In genomic region chr7:90229728-90230127, GRCh38 we compare ENCODE assay signal across 20 cellular contexts. TPM values are rescaled to one million over a fixed set of nuclear protein-coding genes. Genes with fewer than 3 reads are reported as not detected.
"Had no signal": no experiment of that assay in that cellular context is flagged by ENCODE, and none has a peak within 500 bp of the region (broad histone marks: within the 10 kb centered on the region; RNA-seq: fewer than 3 reads in every experiment).

No MANE protein-coding gene starts in this region.

- H3K36me3 Mint-ChIP-seq: activated naive CD8-positive, alpha-beta T cell; brain; naive thymus-derived CD8-positive, alpha-beta T cell had no signal

- H3K27me3 ChIP-seq: right atrium auricular region had no signal

- H3K27ac Mint-ChIP-seq: activated CD4-positive, alpha-beta T cell treated with anti-CD3 and anti-CD28 coated beads, Interleukin-2, amount 10 ng/mL, durations not matched to agents 24 days and 14 days; activated CD8-positive, alpha-beta T cell treated with anti-CD3 and anti-CD28 coated beads, Interleukin-2, amount 10 ng/mL, durations not matched to agents 7 days and 5 days; activated naive CD8-positive, alpha-beta T cell; activated T-cell treated with anti-CD3 and anti-CD28 coated beads, Interleukin-2, amount 50 U/mL, for 72 hours; naive thymus-derived CD8-positive, alpha-beta T cell; stimulated activated naive CD8-positive, alpha-beta T cell treated with anti-CD3 and anti-CD28 coated beads, Interleukin-15, Interleukin-2, amounts not matched to agents 100 ng/mL and 50 ng/mL, for 24 hours; T-helper 17 cell had no signal

- ATAC-seq: activated CD8-positive, alpha-beta T cell treated with anti-CD3 and anti-CD28 coated beads, Interleukin-2, amount 10 ng/mL, durations not matched to agents 7 days and 5 days; activated T-cell treated with anti-CD3 and anti-CD28 coated beads, Interleukin-2, amount 50 U/mL, for 72 hours; naive thymus-derived CD8-positive, alpha-beta T cell; T-helper 17 cell had no signal

- H3K4me1 ChIP-seq: right atrium auricular region had no signal

- H3K27ac ChIP-seq: right atrium auricular region, skin epidermis, thoracic aorta had no signal

- H3K9me3 ChIP-seq: right atrium auricular region, thoracic aorta had no signal

- H3K4me3 ChIP-seq: right atrium auricular region, skin epidermis, thoracic aorta had no signal

- H3K27me3 Mint-ChIP-seq: brain had no signal

- H3K9me3 Mint-ChIP-seq: activated CD4-positive, alpha-beta T cell treated with anti-CD3 and anti-CD28 coated beads, Interleukin-2, amount 10 ng/mL, durations not matched to agents 24 days and 14 days; activated T-cell treated with anti-CD3 and anti-CD28 coated beads, Interleukin-2, amount 50 U/mL, for 72 hours; brain; central memory CD8-positive, alpha-beta T cell; naive thymus-derived CD8-positive, alpha-beta T cell; stimulated activated naive CD8-positive, alpha-beta T cell treated with anti-CD3 and anti-CD28 coated beads, Interleukin-15, Interleukin-2, amounts not matched to agents 100 ng/mL and 50 ng/mL, for 24 hours had no signal

- H3K4me1 Mint-ChIP-seq: activated CD4-positive, alpha-beta T cell treated with anti-CD3 and anti-CD28 coated beads, Interleukin-2, amount 10 ng/mL, durations not matched to agents 24 days and 14 days; central memory CD8-positive, alpha-beta T cell; naive thymus-derived CD8-positive, alpha-beta T cell; T-helper 17 cell had no signal

- DNase-seq: activated CD4-positive, alpha-beta T cell treated with anti-CD3 and anti-CD28 coated beads, Interleukin-2, amount 10 ng/mL, durations not matched to agents 24 days and 14 days; activated CD4-positive, CD25-positive, alpha-beta regulatory T cell; activated CD8-positive, alpha-beta memory T cell treated with anti-CD3 and anti-CD28 coated beads, Interleukin-2, amount 50 U/mL, for 4 hours; activated CD8-positive, alpha-beta T cell treated with anti-CD3 and anti-CD28 coated beads, Interleukin-2, amount 10 ng/mL, durations not matched to agents 7 days and 5 days; activated gamma-delta T cell; activated T-cell treated with anti-CD3 and anti-CD28 coated beads, Interleukin-2, amount 50 U/mL, for 72 hours; amniotic stem cell; effector memory CD4-positive, alpha-beta T cell; foreskin fibroblast; midbrain; naive thymus-derived CD8-positive, alpha-beta T cell; posterior cingulate gyrus; T-helper 17 cell had no signal

- H3K4me3 Mint-ChIP-seq: activated CD4-positive, alpha-beta T cell treated with anti-CD3 and anti-CD28 coated beads, Interleukin-2, amount 10 ng/mL, durations not matched to agents 24 days and 14 days; activated CD8-positive, alpha-beta T cell treated with anti-CD3 and anti-CD28 coated beads, Interleukin-2, amount 10 ng/mL, durations not matched to agents 7 days and 5 days; activated naive CD8-positive, alpha-beta T cell; activated T-cell treated with anti-CD3 and anti-CD28 coated beads, Interleukin-2, amount 50 U/mL, for 72 hours; brain; central memory CD8-positive, alpha-beta T cell; naive thymus-derived CD8-positive, alpha-beta T cell; stimulated activated naive CD8-positive, alpha-beta T cell treated with anti-CD3 and anti-CD28 coated beads, Interleukin-15, Interleukin-2, amounts not matched to agents 100 ng/mL and 50 ng/mL, for 24 hours; T-helper 17 cell had no signal

RNA-seq across cellular contexts. Expression of gene CFAP69, which starts 15.2 kb away (rescaled TPM):
- total RNA-seq: activated CD4-positive, alpha-beta T cell treated with anti-CD3 and anti-CD28 coated beads, Interleukin-2, amount 10 ng/mL, durations not matched to agents 24 days and 14 days had no signal
- polyA plus RNA-seq: naive thymus-derived CD8-positive, alpha-beta T cell had no signal

RNA-seq across cellular contexts. Expression of gene STEAP2, which starts 18.2 kb away (rescaled TPM):
- total RNA-seq: activated CD4-positive, alpha-beta T cell treated with anti-CD3 and anti-CD28 coated beads, Interleukin-2, amount 10 ng/mL, durations not matched to agents 24 days and 14 days; activated CD8-positive, alpha-beta T cell treated with anti-CD3 and anti-CD28 coated beads, Interleukin-2, amount 10 ng/mL, durations not matched to agents 7 days and 5 days; activated T-cell treated with anti-CD3 and anti-CD28 coated beads, Interleukin-2, amount 50 U/mL, for 72 hours; naive thymus-derived CD8-positive, alpha-beta T cell; T-helper 17 cell had no signal
- polyA plus RNA-seq: naive thymus-derived CD8-positive, alpha-beta T cell had no signal
